1 cellular context compared by ENCODE assay signal in the genomic region with DNA sequence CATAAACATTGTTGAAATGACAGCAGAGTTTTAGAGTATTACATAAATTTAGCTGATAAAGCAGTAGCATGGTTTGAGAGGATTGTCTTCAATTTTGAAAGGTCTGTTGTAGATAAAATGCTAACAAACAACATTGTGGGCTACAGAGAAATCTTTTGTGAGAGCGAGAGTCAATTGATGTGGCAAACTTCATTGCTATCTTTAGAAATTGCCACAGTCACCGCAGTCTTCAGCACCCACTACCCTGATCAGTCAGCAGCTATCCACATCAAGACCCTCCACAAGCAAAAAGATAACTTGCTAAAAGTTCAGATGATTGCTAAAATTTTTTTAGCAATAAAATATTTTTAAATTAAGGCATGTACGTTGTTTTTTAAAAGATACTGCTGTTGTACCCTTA.
TF ChIP-seq lines count a peak whose summit lies in the region.

No MANE protein-coding gene starts in this region.

TF ChIP-seq in GM12878, 131 proteins besides CTCF, POLR2A, EP300 and RAD21 (continued from another document):
- TF ChIP-seq, protein P1, sequence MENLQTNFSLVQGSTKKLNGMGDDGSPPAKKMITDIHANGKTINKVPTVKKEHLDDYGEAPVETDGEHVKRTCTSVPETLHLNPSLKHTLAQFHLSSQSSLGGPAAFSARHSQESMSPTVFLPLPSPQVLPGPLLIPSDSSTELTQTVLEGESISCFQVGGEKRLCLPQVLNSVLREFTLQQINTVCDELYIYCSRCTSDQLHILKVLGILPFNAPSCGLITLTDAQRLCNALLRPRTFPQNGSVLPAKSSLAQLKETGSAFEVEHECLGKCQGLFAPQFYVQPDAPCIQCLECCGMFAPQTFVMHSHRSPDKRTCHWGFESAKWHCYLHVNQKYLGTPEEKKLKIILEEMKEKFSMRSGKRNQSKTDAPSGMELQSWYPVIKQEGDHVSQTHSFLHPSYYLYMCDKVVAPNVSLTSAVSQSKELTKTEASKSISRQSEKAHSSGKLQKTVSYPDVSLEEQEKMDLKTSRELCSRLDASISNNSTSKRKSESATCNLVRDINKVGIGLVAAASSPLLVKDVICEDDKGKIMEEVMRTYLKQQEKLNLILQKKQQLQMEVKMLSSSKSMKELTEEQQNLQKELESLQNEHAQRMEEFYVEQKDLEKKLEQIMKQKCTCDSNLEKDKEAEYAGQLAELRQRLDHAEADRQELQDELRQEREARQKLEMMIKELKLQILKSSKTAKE (IDR thresholded peaks at IDR 0.05; ENCODE audit: low read depth, poor library complexity, severe bottlenecking) = peak; percentile 37
- peak; percentile 94 for TF ChIP-seq RUNX3 (IDR thresholded peaks at IDR 0.05; ENCODE audit: low read length)
- no peak for TF ChIP-seq CBX3 (IDR thresholded peaks at IDR 0.05; ENCODE audit: borderline replicate concordance, low read depth)
- no peak for TF ChIP-seq FOXM1 (IDR thresholded peaks at IDR 0.05; ENCODE audit: low read depth, low read length)
- TF ChIP-seq ZNF274 (IDR thresholded peaks at IDR 0.05; ENCODE audit: insufficient read depth, insufficient read length) = no peak
- TF ChIP-seq MEF2A (IDR thresholded peaks at IDR 0.05; ENCODE audit: insufficient read depth, low read depth, low read length) = peak; percentile 85
- TF ChIP-seq, protein P2, sequence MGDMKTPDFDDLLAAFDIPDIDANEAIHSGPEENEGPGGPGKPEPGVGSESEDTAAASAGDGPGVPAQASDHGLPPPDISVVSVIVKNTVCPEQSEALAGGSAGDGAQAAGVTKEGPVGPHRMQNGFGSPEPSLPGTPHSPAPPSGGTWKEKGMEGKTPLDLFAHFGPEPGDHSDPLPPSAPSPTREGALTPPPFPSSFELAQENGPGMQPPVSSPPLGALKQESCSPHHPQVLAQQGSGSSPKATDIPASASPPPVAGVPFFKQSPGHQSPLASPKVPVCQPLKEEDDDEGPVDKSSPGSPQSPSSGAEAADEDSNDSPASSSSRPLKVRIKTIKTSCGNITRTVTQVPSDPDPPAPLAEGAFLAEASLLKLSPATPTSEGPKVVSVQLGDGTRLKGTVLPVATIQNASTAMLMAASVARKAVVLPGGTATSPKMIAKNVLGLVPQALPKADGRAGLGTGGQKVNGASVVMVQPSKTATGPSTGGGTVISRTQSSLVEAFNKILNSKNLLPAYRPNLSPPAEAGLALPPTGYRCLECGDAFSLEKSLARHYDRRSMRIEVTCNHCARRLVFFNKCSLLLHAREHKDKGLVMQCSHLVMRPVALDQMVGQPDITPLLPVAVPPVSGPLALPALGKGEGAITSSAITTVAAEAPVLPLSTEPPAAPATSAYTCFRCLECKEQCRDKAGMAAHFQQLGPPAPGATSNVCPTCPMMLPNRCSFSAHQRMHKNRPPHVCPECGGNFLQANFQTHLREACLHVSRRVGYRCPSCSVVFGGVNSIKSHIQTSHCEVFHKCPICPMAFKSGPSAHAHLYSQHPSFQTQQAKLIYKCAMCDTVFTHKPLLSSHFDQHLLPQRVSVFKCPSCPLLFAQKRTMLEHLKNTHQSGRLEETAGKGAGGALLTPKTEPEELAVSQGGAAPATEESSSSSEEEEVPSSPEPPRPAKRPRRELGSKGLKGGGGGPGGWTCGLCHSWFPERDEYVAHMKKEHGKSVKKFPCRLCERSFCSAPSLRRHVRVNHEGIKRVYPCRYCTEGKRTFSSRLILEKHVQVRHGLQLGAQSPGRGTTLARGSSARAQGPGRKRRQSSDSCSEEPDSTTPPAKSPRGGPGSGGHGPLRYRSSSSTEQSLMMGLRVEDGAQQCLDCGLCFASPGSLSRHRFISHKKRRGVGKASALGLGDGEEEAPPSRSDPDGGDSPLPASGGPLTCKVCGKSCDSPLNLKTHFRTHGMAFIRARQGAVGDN (IDR thresholded peaks at IDR 0.05) = no peak; the same call in 1 of the 2 replicates
- TF ChIP-seq CREB1 (IDR thresholded peaks at IDR 0.05; ENCODE audit: low read depth) = no peak
- TF ChIP-seq, protein P3, sequence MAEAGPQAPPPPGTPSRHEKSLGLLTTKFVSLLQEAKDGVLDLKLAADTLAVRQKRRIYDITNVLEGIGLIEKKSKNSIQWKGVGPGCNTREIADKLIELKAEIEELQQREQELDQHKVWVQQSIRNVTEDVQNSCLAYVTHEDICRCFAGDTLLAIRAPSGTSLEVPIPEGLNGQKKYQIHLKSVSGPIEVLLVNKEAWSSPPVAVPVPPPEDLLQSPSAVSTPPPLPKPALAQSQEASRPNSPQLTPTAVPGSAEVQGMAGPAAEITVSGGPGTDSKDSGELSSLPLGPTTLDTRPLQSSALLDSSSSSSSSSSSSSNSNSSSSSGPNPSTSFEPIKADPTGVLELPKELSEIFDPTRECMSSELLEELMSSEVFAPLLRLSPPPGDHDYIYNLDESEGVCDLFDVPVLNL (IDR thresholded peaks at IDR 0.05; ENCODE audit: low read depth, low read length) = no peak
- TF ChIP-seq NBN (IDR thresholded peaks at IDR 0.05) = no peak
- TF ChIP-seq, protein P4, sequence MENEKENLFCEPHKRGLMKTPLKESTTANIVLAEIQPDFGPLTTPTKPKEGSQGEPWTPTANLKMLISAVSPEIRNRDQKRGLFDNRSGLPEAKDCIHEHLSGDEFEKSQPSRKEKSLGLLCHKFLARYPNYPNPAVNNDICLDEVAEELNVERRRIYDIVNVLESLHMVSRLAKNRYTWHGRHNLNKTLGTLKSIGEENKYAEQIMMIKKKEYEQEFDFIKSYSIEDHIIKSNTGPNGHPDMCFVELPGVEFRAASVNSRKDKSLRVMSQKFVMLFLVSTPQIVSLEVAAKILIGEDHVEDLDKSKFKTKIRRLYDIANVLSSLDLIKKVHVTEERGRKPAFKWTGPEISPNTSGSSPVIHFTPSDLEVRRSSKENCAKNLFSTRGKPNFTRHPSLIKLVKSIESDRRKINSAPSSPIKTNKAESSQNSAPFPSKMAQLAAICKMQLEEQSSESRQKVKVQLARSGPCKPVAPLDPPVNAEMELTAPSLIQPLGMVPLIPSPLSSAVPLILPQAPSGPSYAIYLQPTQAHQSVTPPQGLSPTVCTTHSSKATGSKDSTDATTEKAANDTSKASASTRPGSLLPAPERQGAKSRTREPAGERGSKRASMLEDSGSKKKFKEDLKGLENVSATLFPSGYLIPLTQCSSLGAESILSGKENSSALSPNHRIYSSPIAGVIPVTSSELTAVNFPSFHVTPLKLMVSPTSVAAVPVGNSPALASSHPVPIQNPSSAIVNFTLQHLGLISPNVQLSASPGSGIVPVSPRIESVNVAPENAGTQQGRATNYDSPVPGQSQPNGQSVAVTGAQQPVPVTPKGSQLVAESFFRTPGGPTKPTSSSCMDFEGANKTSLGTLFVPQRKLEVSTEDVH (IDR thresholded peaks at IDR 0.05; ENCODE audit: low read depth, partially characterized antibody) = no peak
- TF ChIP-seq HCFC1 (IDR thresholded peaks at IDR 0.05; ENCODE audit: low read length) = no peak
- no peak for TF ChIP-seq ZNF384 (IDR thresholded peaks at IDR 0.05; ENCODE audit: borderline replicate concordance, low read depth, low read length)
- no peak for TF ChIP-seq IKZF1 (conservative IDR thresholded peaks at IDR 0.05)
- no peak for TF ChIP-seq RBBP5 (conservative IDR thresholded peaks at IDR 0.05)
- TF ChIP-seq, protein P5, sequence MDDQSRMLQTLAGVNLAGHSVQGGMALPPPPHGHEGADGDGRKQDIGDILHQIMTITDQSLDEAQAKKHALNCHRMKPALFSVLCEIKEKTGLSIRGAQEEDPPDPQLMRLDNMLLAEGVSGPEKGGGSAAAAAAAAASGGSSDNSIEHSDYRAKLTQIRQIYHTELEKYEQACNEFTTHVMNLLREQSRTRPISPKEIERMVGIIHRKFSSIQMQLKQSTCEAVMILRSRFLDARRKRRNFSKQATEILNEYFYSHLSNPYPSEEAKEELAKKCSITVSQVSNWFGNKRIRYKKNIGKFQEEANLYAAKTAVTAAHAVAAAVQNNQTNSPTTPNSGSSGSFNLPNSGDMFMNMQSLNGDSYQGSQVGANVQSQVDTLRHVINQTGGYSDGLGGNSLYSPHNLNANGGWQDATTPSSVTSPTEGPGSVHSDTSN (IDR thresholded peaks at IDR 0.05; ENCODE audit: insufficient replicate concordance, low read depth, low read length) = no peak
- no peak for TF ChIP-seq HDAC2 (IDR thresholded peaks at IDR 0.05)
- peak; percentile 92 for TF ChIP-seq TCF7 (IDR thresholded peaks at IDR 0.05; ENCODE audit: borderline replicate concordance)
- TF ChIP-seq ATF7 (IDR thresholded peaks at IDR 0.05; ENCODE audit: low read depth) = no peak
- TF ChIP-seq ZNF622 (IDR thresholded peaks at IDR 0.05) = no peak
- TF ChIP-seq SREBF1 (IDR thresholded peaks at IDR 0.05; ENCODE audit: low read length) = no peak
- no peak for TF ChIP-seq ESRRA (IDR thresholded peaks at IDR 0.05; ENCODE audit: low read length)
- TF ChIP-seq SMAD1 (IDR thresholded peaks at IDR 0.05; ENCODE audit: low read depth, partially characterized antibody) = no peak
- TF ChIP-seq CREM (IDR thresholded peaks at IDR 0.05; ENCODE audit: low read depth) = peak; percentile 45; the same call in 1 of the 2 replicates
